In the genomic region with DNA sequence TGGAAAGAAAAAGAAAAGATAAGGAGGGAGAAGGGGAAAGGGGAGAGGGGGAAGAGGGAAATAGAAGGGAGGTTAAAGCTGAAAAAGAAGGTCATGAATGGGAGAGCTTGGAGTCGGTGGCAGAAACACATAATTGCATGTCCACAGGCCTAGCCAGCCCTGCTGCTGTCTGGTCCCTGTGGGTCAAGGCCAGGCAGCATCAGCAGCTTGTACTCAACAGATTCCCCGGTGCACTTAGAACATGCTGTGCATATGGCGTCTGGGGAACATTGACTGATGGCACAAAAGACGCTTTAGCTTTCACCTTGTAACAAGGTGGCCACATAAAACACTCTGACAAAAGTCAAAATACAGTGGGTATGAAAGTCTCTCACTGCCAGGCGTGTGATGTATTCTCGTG, we compare ENCODE assay signal across 1 cellular context.
TF ChIP-seq lines count a peak whose summit lies in the region.

No MANE protein-coding gene starts in this region.

TF ChIP-seq in HepG2, 621 proteins besides CTCF, POLR2A, EP300 and RAD21:
- TF ChIP-seq SP1 (IDR thresholded peaks at IDR 0.05): no peak
- TF ChIP-seq SP1 (CRISPR knock-in tag; IDR thresholded peaks at IDR 0.05): no peak
- TF ChIP-seq HNRNPK (IDR thresholded peaks at IDR 0.05; ENCODE audit: low read depth, low read length, poor library complexity, severe bottlenecking): peak; percentile 78
